1 cellular context compared by ENCODE assay signal in the genomic region with DNA sequence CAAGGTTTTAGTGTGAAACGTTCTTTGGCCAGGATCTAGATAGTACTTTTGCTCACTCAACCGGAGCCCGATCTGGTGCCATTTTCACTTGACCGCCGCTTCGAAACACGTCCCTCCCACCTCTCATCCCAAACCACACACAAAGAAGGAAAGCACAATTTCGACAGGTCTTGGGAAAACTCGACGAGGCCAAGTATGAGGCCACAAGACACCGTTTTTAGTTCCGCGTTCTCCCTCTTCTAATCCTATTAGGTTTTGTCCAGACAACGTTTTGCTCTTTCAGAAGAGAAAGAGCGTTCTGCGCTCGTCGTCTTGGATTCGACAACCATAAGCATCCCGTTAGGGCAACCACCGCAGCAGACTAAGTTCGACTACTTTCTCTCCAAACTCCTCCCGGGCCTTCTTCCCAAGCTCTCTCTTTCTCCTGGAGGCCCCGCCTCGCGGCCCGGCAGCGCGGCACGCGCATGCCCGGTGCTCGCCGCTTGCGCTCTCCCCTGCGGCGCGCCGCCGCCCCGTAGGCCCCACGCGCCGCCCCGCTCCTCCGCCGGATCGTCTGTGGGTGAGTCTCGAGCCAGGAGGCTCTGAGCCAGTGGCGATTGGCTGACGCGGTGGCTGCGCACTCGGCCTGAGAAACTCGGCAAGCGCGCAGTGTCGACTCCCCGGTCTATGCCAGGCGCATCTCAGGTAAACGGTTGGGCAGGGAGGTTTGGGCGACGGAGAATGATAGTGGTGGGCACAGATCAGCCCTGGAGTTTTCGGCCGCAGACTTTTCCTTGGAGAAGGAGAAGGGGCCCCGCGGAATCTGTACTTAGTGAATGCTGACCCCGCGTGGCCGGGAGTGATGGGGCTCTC.
A peak's percentile ranks its signal among the peaks of the same experiment; 100 is the strongest.
TF ChIP-seq lines count a peak whose summit lies in the region.

Gene MIPOL1, plus strand, starts transcription at position 517 of the 852 bp plus-strand sequence. CDS start 49,952 bp downstream, outside the sequence.

TF ChIP-seq in HepG2, 621 proteins besides CTCF, POLR2A, EP300 and RAD21 (continued from another document):
- TF ChIP-seq, protein P1, sequence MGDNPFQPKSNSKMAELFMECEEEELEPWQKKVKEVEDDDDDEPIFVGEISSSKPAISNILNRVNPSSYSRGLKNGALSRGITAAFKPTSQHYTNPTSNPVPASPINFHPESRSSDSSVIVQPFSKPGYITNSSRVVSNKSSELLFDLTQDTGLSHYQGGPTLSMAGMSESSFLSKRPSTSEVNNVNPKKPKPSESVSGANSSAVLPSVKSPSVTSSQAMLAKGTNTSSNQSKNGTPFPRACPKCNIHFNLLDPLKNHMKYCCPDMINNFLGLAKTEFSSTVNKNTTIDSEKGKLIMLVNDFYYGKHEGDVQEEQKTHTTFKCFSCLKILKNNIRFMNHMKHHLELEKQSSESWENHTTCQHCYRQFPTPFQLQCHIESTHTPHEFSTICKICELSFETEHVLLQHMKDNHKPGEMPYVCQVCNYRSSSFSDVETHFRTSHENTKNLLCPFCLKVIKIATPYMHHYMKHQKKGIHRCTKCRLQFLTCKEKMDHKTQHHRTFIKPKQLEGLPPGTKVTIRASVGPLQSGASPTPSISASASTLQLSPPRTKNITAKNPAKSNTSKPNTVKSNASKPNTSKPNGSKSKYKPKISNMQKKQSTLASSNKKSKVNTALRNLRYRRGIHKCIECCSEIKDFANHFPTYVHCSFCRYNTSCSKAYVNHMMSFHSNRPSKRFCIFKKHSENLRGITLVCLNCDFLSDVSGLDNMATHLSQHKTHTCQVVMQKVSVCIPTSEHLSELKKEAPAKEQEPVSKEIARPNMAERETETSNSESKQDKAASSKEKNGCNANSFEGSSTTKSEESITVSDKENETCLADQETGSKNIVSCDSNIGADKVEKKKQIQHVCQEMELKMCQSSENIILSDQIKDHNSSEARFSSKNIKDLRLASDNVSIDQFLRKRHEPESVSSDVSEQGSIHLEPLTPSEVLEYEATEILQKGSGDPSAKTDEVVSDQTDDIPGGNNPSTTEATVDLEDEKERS (CRISPR knock-in tag; IDR thresholded peaks at IDR 0.05): peak; percentile 42; the same call in 1 of the 2 replicates
- TF ChIP-seq EED (CRISPR knock-in tag; IDR thresholded peaks at IDR 0.05) (peak; percentile 99), SRSF9 (IDR thresholded peaks at IDR 0.05; ENCODE audit: borderline replicate concordance, insufficient read depth, low read depth, low read length, poor library complexity, severe bottlenecking) (no peak), U2AF1 (optimal IDR thresholded peaks at IDR 0.05; ENCODE audit: low read depth, low read length) (no peak), ZUFSP (CRISPR knock-in tag; IDR thresholded peaks at IDR 0.05; ENCODE audit: borderline replicate concordance) (no peak), ZNF567 (CRISPR knock-in tag; IDR thresholded peaks at IDR 0.05; ENCODE audit: borderline replicate concordance) (peak; percentile 95; the same call in 1 of the 2 replicates), ZBTB39 (CRISPR knock-in tag; IDR thresholded peaks at IDR 0.05) (peak; percentile 76; the same call in 1 of the 2 replicates)
